Comparison of ENCODE assay signal across 12 cellular contexts in the genomic region with DNA sequence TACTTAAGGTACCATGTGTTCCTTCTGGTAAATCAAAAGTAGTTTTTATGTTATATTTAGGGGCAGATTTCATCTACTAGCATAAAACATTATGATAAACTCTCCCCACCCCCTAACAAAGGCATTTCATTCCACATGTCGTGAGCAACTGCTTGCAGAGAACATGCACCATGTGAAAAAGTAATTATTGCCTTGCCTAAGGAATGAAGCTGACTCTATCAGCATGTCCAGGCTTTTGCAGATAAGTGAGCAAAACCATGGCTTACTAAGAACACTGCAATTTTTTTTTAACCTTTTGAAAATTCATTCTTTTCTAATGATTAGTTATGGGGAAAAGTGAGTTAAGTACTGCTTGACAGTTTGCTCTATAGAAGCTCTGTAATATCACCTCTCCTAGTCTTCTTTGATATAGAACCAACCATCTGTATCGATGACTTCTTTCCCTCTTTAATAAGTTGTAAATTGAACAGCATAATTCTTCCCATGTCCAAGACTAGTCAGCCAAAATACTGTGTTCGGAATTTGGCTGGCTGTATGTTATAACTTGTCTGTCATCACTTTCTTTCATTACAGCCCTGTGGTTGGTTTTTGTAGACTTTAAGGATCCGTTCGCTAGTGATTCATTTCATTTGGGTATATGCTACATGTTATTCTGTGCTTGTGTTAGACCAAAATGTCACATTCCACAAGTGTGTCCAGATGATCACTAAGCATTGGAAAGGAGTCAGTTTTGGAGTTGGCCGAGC.
DNase-seq lines count a peak whose midpoint lies in the region; ATAC-seq and TF ChIP-seq lines count a peak whose summit lies in the region.
"Had no signal": no experiment of that assay in that cellular context is flagged by ENCODE, and none has a peak within 500 bp of the region (broad histone marks: within the 10 kb centered on the region; RNA-seq: fewer than 3 reads in every experiment).

No MANE protein-coding gene starts in this region.

- no peaks in the 10 kb centered on the region for H3K9me3 Mint-ChIP-seq in T-cell

- no peak overlapping the region for H3K4me3 ChIP-seq in fibroblast of the aortic adventitia (ENCODE audit: low read depth, low read length)
- H3K4me3 ChIP-seq: dorsolateral prefrontal cortex, SK-N-MC had no signal

- H3K4me1 Mint-ChIP-seq in T-cell: peaks cover 57 to 97% (median 87%) of the 10 kb centered on the region in 3 donors

- peak overlapping the region in 2 of 3 donors; percentile 7 to 73 for H3K4me3 Mint-ChIP-seq in T-cell

- DNase-seq in EH (ENCODE audit: low read depth): peak; percentile 88
- DNase-seq in T-cell: no peak
- peak; percentile 86 for DNase-seq in fibroblast of the aortic adventitia (ENCODE audit: low read depth)
- peak; percentile 24 for DNase-seq in renal cortical epithelial cell (ENCODE audit: low read depth)
- no peak for DNase-seq in NCI-H187 treated with DMSO at 0.1 percent for 48 hours (lab: John Stamatoyannopoulos, UW)
- no peak for DNase-seq in SIG-M5 treated with dmso at 0.1 percent for 504 hours (lab: John Stamatoyannopoulos, UW; ENCODE audit: unreplicated experiment)
- no peak for DNase-seq in GM13977 (ENCODE audit: low spot score)
- DNase-seq: activated CD4-positive, alpha-beta T cell treated with anti-CD3 and anti-CD28 coated beads for 4 hours; activated naive CD4-positive, alpha-beta T cell treated with Interleukin-2 at 50 U/mL for 16 hours; dorsolateral prefrontal cortex; naive thymus-derived CD4-positive, alpha-beta T cell had no signal

- POLR2A ChIA-PET in T-cell (lab: Charles Lee): no interaction called here

- CTCF ChIA-PET in T-cell (lab: Charles Lee): interaction anchor here (0.5 to 2.0 kb wide), 3 partner anchors 13 to 779 kb away, joined by 3 to 7 read pairs (median 6); no protein-coding TSS in a partner anchor

- in situ Hi-C loops in GM13977 (cut with MboI; ENCODE audit: low pct_unique_long_range_greater_than_20kb, low sequenced_read_pairs, unreplicated experiment): no loop called here

- TF ChIP-seq CTCF in fibroblast of the aortic adventitia (IDR thresholded peaks at IDR 0.05; ENCODE audit: insufficient read depth, low read length): no peak
- TF ChIP-seq CTCF in GM13977 (IDR thresholded peaks at IDR 0.05; ENCODE audit: extremely low read depth, insufficient read depth, missing control alignments): no peak

- H3K27me3 Mint-ChIP-seq in T-cell: peaks cover 0 to 3% of the 10 kb centered on the region in 2 donors
- H3K27me3 Mint-ChIP-seq: naive thymus-derived CD4-positive, alpha-beta T cell had no signal

- no peaks in the 10 kb centered on the region for H3K36me3 Mint-ChIP-seq in T-cell

- no peak for ATAC-seq in T-cell (replicated peaks in 1 of 4)
- ATAC-seq: naive thymus-derived CD4-positive, alpha-beta T cell had no signal

- peak overlapping the region; percentile 93 to 100 for H3K27ac Mint-ChIP-seq in T-cell

Comparison
In these comparisons a context has a peak if more than half of its experiments do, and no peak if none do; other contexts are left out.
1. DNase-seq: peak in EH (single experiment), fibroblast of the aortic adventitia (single experiment) and renal cortical epithelial cell (single experiment); none in T-cell (0 of 34), NCI-H187 treated with DMSO at 0.1 percent for 48 hours (single experiment), SIG-M5 treated with dmso at 0.1 percent for 504 hours (single experiment) and GM13977 (single experiment).